9 cellular contexts compared by ENCODE assay signal in the genomic region with DNA sequence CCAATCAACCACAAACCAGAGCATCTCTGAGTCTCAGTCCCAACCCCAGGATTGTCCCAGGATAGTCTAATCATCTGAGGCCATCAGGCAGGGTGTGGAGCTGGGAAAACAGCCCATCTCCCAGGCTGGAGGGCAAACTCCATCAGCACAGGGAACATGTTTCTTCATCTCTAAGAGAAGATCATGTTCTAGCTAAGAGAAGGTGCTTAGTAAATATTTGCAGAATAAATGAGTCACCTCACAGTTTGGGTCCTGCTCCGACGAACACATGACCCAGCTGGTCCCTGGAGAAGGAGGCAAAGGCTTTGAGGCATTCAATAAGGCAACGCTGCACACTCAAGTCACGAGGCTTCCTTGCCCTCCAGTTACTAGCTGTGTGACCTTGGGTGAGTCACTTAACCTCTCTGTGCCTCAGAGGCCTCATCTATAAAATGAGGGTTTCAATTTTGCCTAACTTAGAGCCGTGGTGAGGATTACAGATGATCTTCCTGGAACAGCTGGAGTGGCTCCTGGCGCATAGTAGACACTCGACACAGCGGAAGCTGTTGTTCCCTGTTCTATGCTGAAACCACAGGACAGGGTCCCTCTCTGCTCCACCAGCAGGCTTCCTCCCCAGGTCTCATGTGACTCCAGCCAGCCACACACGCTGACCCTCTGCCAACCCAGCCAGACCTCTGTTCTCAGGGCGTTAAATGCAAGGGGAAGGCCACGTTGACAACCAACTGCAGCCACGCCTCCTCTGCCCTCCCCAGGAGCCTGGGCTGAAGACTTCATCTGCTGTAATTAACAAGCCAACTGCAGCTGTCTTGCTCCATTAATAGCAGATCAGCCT. TPM values are rescaled to one million over a fixed set of nuclear protein-coding genes. Genes with fewer than 3 reads are reported as not detected.
A peak's percentile ranks its signal among the peaks of the same experiment; 100 is the strongest.
DNase-seq lines count a peak whose midpoint lies in the region; ATAC-seq and TF ChIP-seq lines count a peak whose summit lies in the region.
"Had no signal": no experiment of that assay in that cellular context is flagged by ENCODE, and none has a peak within 500 bp of the region (broad histone marks: within the 10 kb centered on the region; RNA-seq: fewer than 3 reads in every experiment).

No MANE protein-coding gene starts in this region.

- no peak overlapping the region for H3K4me2 ChIP-seq in GM23338

- no peaks in the 10 kb centered on the region for H3F3A ChIP-seq in GM23338 (replicated peaks; ENCODE audit: low read depth)

- no peaks in the 10 kb centered on the region for H3K9me2 ChIP-seq in GM23338 (ENCODE audit: insufficient read depth)

- no peaks in the 10 kb centered on the region for H3K9me3 Mint-ChIP-seq in GM23338

- TF ChIP-seq CTCF in GM23338 (conservative IDR thresholded peaks at IDR 0.05; ENCODE audit: low read depth in 2 of 2) = no peak

- no peak overlapping the region for H3K4me3 Mint-ChIP-seq in GM23338
- H3K4me3 Mint-ChIP-seq: naive B cell had no signal

- ATAC-seq in HG02759 (IDR thresholded peaks at IDR 0.05; ENCODE audit: unreplicated experiment) (peak; percentile 54), HG03039 (IDR thresholded peaks at IDR 0.05; ENCODE audit: unreplicated experiment) (no peak), GM23338 (no peak)

- no peak overlapping the region for H2AFZ ChIP-seq in GM23338

- H3K4me1 Mint-ChIP-seq in GM23338 = peaks cover 11% of the 10 kb centered on the region

- H3K27me3 Mint-ChIP-seq in GM23338 (ENCODE audit: insufficient read depth, low read depth, poor library complexity) = peaks cover 10% of the 10 kb centered on the region

- no peaks in the 10 kb centered on the region for H4K20me1 ChIP-seq in GM23338 (replicated peaks; ENCODE audit: insufficient read depth)

- H3K27ac ChIP-seq in epithelial cell of prostate (no peak overlapping the region), GM23338 (ENCODE audit: low read depth) (no peak overlapping the region)

- H3K4me1 ChIP-seq in GM23338 (ENCODE audit: insufficient read depth) = no peaks in the 10 kb centered on the region

- H3K4me3 ChIP-seq in GM23338 = no peak overlapping the region

- no peak overlapping the region for H3K27ac Mint-ChIP-seq in GM23338

- peak; percentile 86 for DNase-seq in NCI-H2171 treated with DMSO at 0.1 percent for 48 hours (lab: John Stamatoyannopoulos, UW)
- DNase-seq in epithelial cell of prostate (ENCODE audit: low read depth, low spot score) = peak; percentile 50
- DNase-seq in retina = peak; percentile 64
- no peak for DNase-seq in AG08396 (ENCODE audit: low spot score)
- DNase-seq in AG08395 (ENCODE audit: low spot score) = no peak
- DNase-seq in GM23338 (ENCODE audit: low spot score) = no peak
- DNase-seq: naive B cell had no signal

- no peaks in the 10 kb centered on the region for H3K36me3 ChIP-seq in GM23338 (ENCODE audit: insufficient read depth)

- H3K79me2 ChIP-seq in GM23338 (replicated peaks; ENCODE audit: insufficient read depth) = no peaks in the 10 kb centered on the region

- H3K27me3 ChIP-seq in GM23338 (ENCODE audit: insufficient read depth) = no peaks in the 10 kb centered on the region

- no peaks in the 10 kb centered on the region for H3K36me3 Mint-ChIP-seq in GM23338 (ENCODE audit: low read depth)
- H3K36me3 Mint-ChIP-seq: naive B cell had no signal

TF ChIP-seq in GM23338, 12 proteins besides CTCF, POLR2A, EP300 and RAD21:
- TF ChIP-seq EZH2phosphoT487 (IDR thresholded peaks at IDR 0.05; ENCODE audit: unreplicated experiment) (no peak), JUNB (IDR thresholded peaks at IDR 0.05; ENCODE audit: unreplicated experiment) (no peak), POLR2AphosphoS5 (IDR thresholded peaks at IDR 0.05; ENCODE audit: low read depth) (no peak), NANOG (IDR thresholded peaks at IDR 0.05; ENCODE audit: borderline replicate concordance) (no peak), CREB1 (CRISPR knock-in tag; IDR thresholded peaks at IDR 0.05; ENCODE audit: low read depth) (no peak), EZH2 (IDR thresholded peaks at IDR 0.05; ENCODE audit: low read depth, unreplicated experiment) (no peak), ZNF114 (CRISPR knock-in tag; IDR thresholded peaks at IDR 0.05) (no peak)
TF ChIP-seq in GM23338: peak in this region for 0.

RNA-seq across cellular contexts. Expression of a gene that starts 10.3 kb away (rescaled TPM):
- total RNA-seq in GM23338 (2014; rRNA removed; shearing (Covaris generic)) = 231 and 286 TPM in 2 replicates
- 5,312 and 5,616 TPM in 2 replicates for polyA plus RNA-seq in GM23338 (2016; fragmentation: Nextera tagmentation; extraction: Ambion mirVana)

RNA-seq across cellular contexts. Expression of a gene that starts 20.2 kb away (rescaled TPM):
- 3.9 and 5.2 TPM in 2 replicates for total RNA-seq in GM23338 (2014; rRNA removed; shearing (Covaris generic))
- 1.4 and 2.1 TPM in 2 replicates for polyA plus RNA-seq in GM23338 (2016; fragmentation: Nextera tagmentation; extraction: Ambion mirVana)

Comparison
In these comparisons a context has a peak if more than half of its experiments do, and no peak if none do; other contexts are left out.
1. DNase-seq: peak in NCI-H2171 treated with DMSO at 0.1 percent for 48 hours (single experiment), epithelial cell of prostate (single experiment) and retina (single experiment); none in AG08396 (single experiment), AG08395 (single experiment) and GM23338 (single experiment).